ENCODE assay signal across 12 cellular contexts in the genomic region with DNA sequence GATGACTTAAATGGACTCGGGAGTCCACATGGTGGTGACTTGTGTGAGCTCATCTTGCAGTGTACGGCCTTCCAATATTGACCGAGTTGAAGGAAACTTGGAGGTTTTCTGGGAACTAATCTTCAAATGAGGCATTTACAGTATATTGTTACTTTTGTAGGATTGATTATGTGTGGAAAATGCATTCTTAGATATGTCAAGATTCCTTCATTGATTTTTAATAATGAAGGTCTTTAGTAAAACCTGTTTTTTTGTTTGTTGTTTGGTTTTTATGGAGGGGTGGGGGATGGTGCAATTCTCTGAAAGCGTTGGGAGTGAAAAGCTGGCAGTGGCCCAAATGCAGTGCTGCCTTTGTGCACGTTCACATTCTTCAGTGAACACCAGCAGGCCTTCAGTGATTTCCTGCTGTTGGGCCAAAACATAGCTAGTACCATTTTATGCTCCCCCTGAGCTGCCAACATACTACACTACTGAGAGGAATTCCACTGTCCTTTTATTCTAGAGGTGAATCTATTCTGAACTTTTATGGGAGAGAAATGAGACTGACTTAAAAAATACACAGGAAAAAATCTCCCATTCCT. TPM values are rescaled to one million over a fixed set of nuclear protein-coding genes. Genes with fewer than 3 reads are reported as not detected.
A peak's percentile ranks its signal among the peaks of the same experiment; 100 is the strongest.
DNase-seq lines count a peak whose midpoint lies in the region; ATAC-seq, FAIRE-seq and TF ChIP-seq lines count a peak whose summit lies in the region.
"Had no signal": no experiment of that assay in that cellular context is flagged by ENCODE, and none has a peak within 500 bp of the region (broad histone marks: within the 10 kb centered on the region; RNA-seq: fewer than 3 reads in every experiment).

No MANE protein-coding gene starts in this region.

- no peak for ATAC-seq in A549
- no peak for ATAC-seq in HG03139 (IDR thresholded peaks at IDR 0.05; ENCODE audit: unreplicated experiment)

- CTCF ChIA-PET in A549 (lab: Yijun Ruan, JAX): interaction anchor here (0.5 to 2.3 kb wide), 4 partner anchors 13 to 150 kb away, joined by 3 to 6 read pairs (median 3); no protein-coding TSS in a partner anchor

- H3K4me1 ChIP-seq in A549 (peaks cover 31% of the 10 kb centered on the region), iPS-20b (ENCODE audit: insufficient read depth, low read length) (peaks cover 10% of the 10 kb centered on the region; the same call in 1 of the 2 replicates)

- TF ChIP-seq EP300 in A549 (IDR thresholded peaks at IDR 0.05): no peak

- no peaks in the 10 kb centered on the region; the same call in 1 of the 2 replicates for H3K27me3 Mint-ChIP-seq in HFFc6 (ENCODE audit: insufficient read depth)

- no peak for TF ChIP-seq RAD21 in A549 (conservative IDR thresholded peaks at IDR 0.05 in 1 of 2, IDR thresholded peaks at IDR 0.05 in 1 of 2)

- no peak for FAIRE-seq in A549 (lab: Jason Lieb, UNC)
- FAIRE-seq: endometrium had no signal

- DNase-seq in A549 (ENCODE audit: low read depth in 1 of 2, low spot score in 1 of 2) (no peak), HFFc6 (no peak), astrocyte of the hippocampus (ENCODE audit: low read depth, low spot score) (peak; percentile 63), medulla oblongata (ENCODE audit: extremely low spot score) (no peak), SK-N-DZ (ENCODE audit: low spot score) (no peak), NCI-H524 treated with DMSO at 0.1 percent for 48 hours (lab: John Stamatoyannopoulos, UW) (no peak)
- DNase-seq: NCI-H526 treated with DMSO at 0.1 percent for 48 hours, T1000 had no signal

- no peaks in the 10 kb centered on the region for H3K36me3 ChIP-seq in iPS-20b (ENCODE audit: insufficient read depth, low read depth, low read length)
- H3K36me3 ChIP-seq: suprapubic skin had no signal

- POLR2A ChIA-PET in A549 (lab: Yijun Ruan, JAX): no interaction called here

- no peak for TF ChIP-seq POLR2A in A549 (IDR thresholded peaks at IDR 0.05; ENCODE audit: low read length)

- peaks cover 20% of the 10 kb centered on the region for H3K36me3 Mint-ChIP-seq in HFFc6 (ENCODE audit: low read depth)

- peak overlapping the region; percentile 53 for H3K4me2 ChIP-seq in A549

- peaks cover 40% of the 10 kb centered on the region for H3K4me1 Mint-ChIP-seq in HFFc6 (ENCODE audit: low read depth)

- H3K4me3 ChIP-seq in A549: no peak overlapping the region
- H3K4me3 ChIP-seq in iPS-20b (ENCODE audit: low read length): no peak overlapping the region
- H3K4me3 ChIP-seq: suprapubic skin had no signal

- WGBS in A549 (ENCODE audit: missing lambda C conversion rate): 55% methylated on average over 5 of the region's 5 CpGs

- peaks cover 16% of the 10 kb centered on the region; the same call in 2 of the 3 replicates for H3K9me3 ChIP-seq in A549
- H3K9me3 ChIP-seq in iPS-20b (ENCODE audit: insufficient read depth, low read depth, low read length): peaks cover 19% of the 10 kb centered on the region
- H3K9me3 ChIP-seq: suprapubic skin had no signal

- H3K9ac ChIP-seq in iPS-20b (ENCODE audit: low read depth, low read length): no peak overlapping the region

- no peak overlapping the region for H3K4me3 Mint-ChIP-seq in HFFc6

- no peak for TF ChIP-seq CTCF in A549 (IDR thresholded peaks at IDR 0.05)
- TF ChIP-seq CTCF in HFFc6 (IDR thresholded peaks at IDR 0.05): no peak

- H3K27ac ChIP-seq in A549: peak overlapping the region; percentile 29 to 48; a peak in 4 of 6 replicates
- H3K27ac ChIP-seq in iPS-20b (ENCODE audit: low read length): peak overlapping the region; percentile 13
- H3K27ac ChIP-seq: suprapubic skin had no signal

- peak overlapping the region; percentile 47; the same call in 1 of the 2 replicates for H3K27ac Mint-ChIP-seq in HFFc6

- peaks cover 19% of the 10 kb centered on the region for H3K9me3 Mint-ChIP-seq in HFFc6

- H3K27me3 ChIP-seq in iPS-20b (ENCODE audit: insufficient read depth, low read length): no peaks in the 10 kb centered on the region
- H3K27me3 ChIP-seq: suprapubic skin had no signal

TF ChIP-seq in A549, 52 proteins besides CTCF, POLR2A, EP300 and RAD21:
- TF ChIP-seq HOXA7 (CRISPR knock-in tag; IDR thresholded peaks at IDR 0.05) (no peak), RFX5 (IDR thresholded peaks at IDR 0.05) (no peak), CHD2 (IDR thresholded peaks at IDR 0.05; ENCODE audit: low read length, partially characterized antibody) (no peak), PHF8 (IDR thresholded peaks at IDR 0.05; ENCODE audit: borderline replicate concordance, low read depth) (no peak), CBX2 (IDR thresholded peaks at IDR 0.05; ENCODE audit: borderline replicate concordance, low read depth) (no peak), NR3C1 (IDR thresholded peaks at IDR 0.05) (no peak), HOXB5 (CRISPR knock-in tag; IDR thresholded peaks at IDR 0.05) (no peak), HDAC2 (IDR thresholded peaks at IDR 0.05) (no peak), ZFP36 (IDR thresholded peaks at IDR 0.05; ENCODE audit: borderline replicate concordance, partially characterized antibody) (no peak), KDM5A (IDR thresholded peaks at IDR 0.05) (no peak), TFCP2L1 (CRISPR knock-in tag; IDR thresholded peaks at IDR 0.05) (no peak)
- TF ChIP-seq, protein P1, sequence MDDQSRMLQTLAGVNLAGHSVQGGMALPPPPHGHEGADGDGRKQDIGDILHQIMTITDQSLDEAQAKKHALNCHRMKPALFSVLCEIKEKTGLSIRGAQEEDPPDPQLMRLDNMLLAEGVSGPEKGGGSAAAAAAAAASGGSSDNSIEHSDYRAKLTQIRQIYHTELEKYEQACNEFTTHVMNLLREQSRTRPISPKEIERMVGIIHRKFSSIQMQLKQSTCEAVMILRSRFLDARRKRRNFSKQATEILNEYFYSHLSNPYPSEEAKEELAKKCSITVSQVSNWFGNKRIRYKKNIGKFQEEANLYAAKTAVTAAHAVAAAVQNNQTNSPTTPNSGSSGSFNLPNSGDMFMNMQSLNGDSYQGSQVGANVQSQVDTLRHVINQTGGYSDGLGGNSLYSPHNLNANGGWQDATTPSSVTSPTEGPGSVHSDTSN (IDR thresholded peaks at IDR 0.05): no peak
- TF ChIP-seq, protein P2, sequence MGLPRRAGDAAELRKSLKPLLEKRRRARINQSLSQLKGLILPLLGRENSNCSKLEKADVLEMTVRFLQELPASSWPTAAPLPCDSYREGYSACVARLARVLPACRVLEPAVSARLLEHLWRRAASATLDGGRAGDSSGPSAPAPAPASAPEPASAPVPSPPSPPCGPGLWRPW (IDR thresholded peaks at IDR 0.05): no peak

RNA-seq across cellular contexts. Expression of a gene that starts 50.4 kb away (rescaled TPM):
- polyA plus RNA-seq in A549 (2011; rRNA removed) (55.5 and 60.6 TPM in 2 replicates), A549 (2017; fragmentation: RNase III; extraction: RNeasy Plus Mini Kit Qiagen cat#74134 plus additional on column Dnase treatment) (26.6 to 32.1 TPM (median 28.1 TPM) in 3 replicates)
- 16.6 and 26.4 TPM in 2 replicates for polyA plus RNA-seq in A549 (2012; cell fraction: cytosol; rRNA removed)
- polyA plus RNA-seq in A549 (2012; cell fraction: nucleus; rRNA removed): 11.6 and 23.0 TPM in 2 replicates
- 57.3 and 58.3 TPM in 2 replicates for polyA minus RNA-seq in A549 (2011; rRNA and poly(A)+ RNA removed)
- total RNA-seq in HFFc6 (2021; fragmentation: NEBNext Ultra II Directional; extraction: Animal tissue kit (Norgen Biotek cat#: 25700)): 10 to 100 TPM; 60.0 to 76.6 (median 69.9) TPM
- 32.7 and 37.3 TPM in 2 replicates for polyA plus RNA-seq in SK-N-DZ (2014; cell fraction: cytosol; rRNA removed)
- polyA plus RNA-seq in SK-N-DZ (2014; cell fraction: nucleus; rRNA removed): 14.4 and 29.5 TPM in 2 replicates
